12 cellular contexts compared by ENCODE assay signal in the genomic region with DNA sequence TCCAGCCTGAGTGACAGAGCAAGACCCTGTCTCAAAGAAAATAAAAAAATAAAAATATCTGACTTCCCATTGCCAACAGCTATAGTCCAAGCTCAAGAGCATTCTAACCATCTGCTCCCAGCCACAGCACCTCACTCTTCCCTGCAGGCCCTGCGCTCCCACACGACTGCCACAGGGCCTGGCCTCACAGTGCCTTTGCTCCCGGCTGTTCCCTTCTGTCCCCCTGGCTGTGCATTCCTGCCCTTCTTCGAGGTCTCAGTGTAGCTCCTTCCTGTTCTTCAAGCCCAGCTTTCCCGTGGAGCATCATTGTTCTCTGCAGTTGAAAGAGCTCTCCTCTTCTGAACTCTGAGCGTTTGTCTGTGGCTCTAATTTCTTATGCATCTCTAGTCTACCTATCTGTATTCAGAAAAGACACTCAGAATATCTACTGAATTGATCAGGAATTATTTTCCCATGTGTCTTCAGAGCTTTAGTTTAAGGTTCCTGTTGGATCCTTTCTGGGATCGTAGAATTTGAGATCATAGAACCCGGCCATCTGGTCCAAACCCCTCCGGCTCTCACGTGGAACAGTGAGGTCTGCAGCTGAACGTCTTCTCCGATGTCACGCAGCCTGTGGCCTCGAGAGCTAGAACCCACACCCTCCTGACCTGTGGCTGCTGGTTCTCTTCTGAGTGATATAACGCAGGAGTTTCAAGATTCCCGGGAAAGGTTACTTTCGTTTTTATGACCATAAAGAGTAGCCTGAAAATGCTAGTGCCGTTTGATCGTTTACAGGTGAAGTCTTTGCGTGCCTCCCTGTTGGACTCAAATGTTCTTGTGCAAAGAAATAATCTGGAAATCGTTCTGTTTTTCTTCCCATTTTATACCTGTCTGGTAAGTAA. TPM values are rescaled to one million over a fixed set of nuclear protein-coding genes. Genes with fewer than 3 reads are reported as not detected.
DNase-seq lines count a peak whose midpoint lies in the region; ATAC-seq, FAIRE-seq and TF ChIP-seq lines count a peak whose summit lies in the region.
"Had no signal": no experiment of that assay in that cellular context is flagged by ENCODE, and none has a peak within 500 bp of the region (broad histone marks: within the 10 kb centered on the region; RNA-seq: fewer than 3 reads in every experiment).

No MANE protein-coding gene starts in this region.

- peak overlapping the region; percentile 77; the same call in 1 of the 2 replicates for H3K4me2 ChIP-seq in PC-9
- H3K4me2 ChIP-seq in H1 (ENCODE audit: insufficient read depth in 1 of 2, low read depth in 2 of 2, low read length in 2 of 2), result no peak overlapping the region
- no peak overlapping the region for H3K4me2 ChIP-seq in trophoblast cell (ENCODE audit: low read length)

- H2BK12ac ChIP-seq in H1 (ENCODE audit: low read depth, low read length), result no peak overlapping the region; the same call in 1 of the 2 replicates
- peak overlapping the region; percentile 97 for H2BK12ac ChIP-seq in trophoblast cell (ENCODE audit: low read length)

- H3K79me2 ChIP-seq in PC-9 (ENCODE audit: low read depth) (no peaks in the 10 kb centered on the region), H1 (ENCODE audit: control insufficient read depth in 1 of 2, insufficient read depth in 2 of 2, low read length in 2 of 2) (no peaks in the 10 kb centered on the region), trophoblast cell (ENCODE audit: control insufficient read depth, insufficient read depth, low read length, poor library complexity) (peaks cover 2% of the 10 kb centered on the region)

- H3K27ac ChIP-seq in PC-9, result peak overlapping the region; percentile 82
- peak overlapping the region; percentile 35; the same call in 1 of the 2 replicates for H3K27ac ChIP-seq in H1 (ENCODE audit: low read depth, low read length)
- H3K27ac ChIP-seq in trophoblast cell (ENCODE audit: low read depth, low read length), result peak overlapping the region; percentile 48
- H3K27ac ChIP-seq: C4-2B, colonic mucosa had no signal

- POLR2A ChIA-PET in PC-9 (lab: Charles Lee; ENCODE audit: unreplicated experiment), result interaction anchor here (0.6 to 0.7 kb wide), 3 partner anchors 112 to 1056 kb away, joined by 3 read pairs; a partner anchor contains a TSS
- POLR2A ChIA-PET in H1 (lab: Charles Lee; ENCODE audit: partially characterized antibody), result interaction anchor here (1.2 to 1.9 kb wide), 4 partner anchors 35 to 111 kb away, joined by 3 to 5 read pairs (median 4); no protein-coding TSS in a partner anchor

- BruUV-seq in PC-9 (replicated peaks; lab: Mats Ljungman, UMichigan), result no TSS peak

- TF ChIP-seq EP300 in H1 (IDR thresholded peaks at IDR 0.05; ENCODE audit: borderline replicate concordance in 1 of 2, low read depth in 2 of 2, low read length in 2 of 2), result no peak

- H2AFZ ChIP-seq in PC-9, result no peak overlapping the region
- H2AFZ ChIP-seq in H1 (ENCODE audit: low read length), result no peak overlapping the region
- no peak overlapping the region for H2AFZ ChIP-seq in trophoblast cell (ENCODE audit: insufficient read depth, low read length, poor library complexity)

- no peak for TF ChIP-seq RAD21 in H1 (IDR thresholded peaks at IDR 0.05 in 1 of 2, conservative IDR thresholded peaks at IDR 0.05 in 1 of 2; ENCODE audit: low read depth in 2 of 2, low read length in 2 of 2)

- no peaks in the 10 kb centered on the region for H4K20me1 ChIP-seq in PC-9 (ENCODE audit: insufficient read depth)
- H4K20me1 ChIP-seq in H1 (replicated peaks in 1 of 2; ENCODE audit: control insufficient read depth in 1 of 2, insufficient read depth in 2 of 2, low read length in 2 of 2), result no peaks in the 10 kb centered on the region

- no peaks in the 10 kb centered on the region for H3K27me3 ChIP-seq in PC-9 (ENCODE audit: insufficient read depth, low read depth)
- H3K27me3 ChIP-seq in H1 (replicated peaks in 1 of 4; ENCODE audit: control insufficient read depth in 3 of 4, extremely low read depth in 1 of 4, insufficient read depth in 3 of 4, low read length in 3 of 4), result no peaks in the 10 kb centered on the region
- H3K27me3 ChIP-seq in trophoblast cell (ENCODE audit: insufficient read depth, low read length), result no peaks in the 10 kb centered on the region
- H3K27me3 ChIP-seq: colonic mucosa had no signal

- H3K36me3 ChIP-seq in PC-9 (ENCODE audit: low read depth) (no peaks in the 10 kb centered on the region), H1 (ENCODE audit: control insufficient read depth in 2 of 4, insufficient read depth in 4 of 4, low read length in 3 of 4) (no peaks in the 10 kb centered on the region), trophoblast cell (ENCODE audit: control insufficient read depth in 1 of 2, insufficient read depth in 2 of 2, low read length in 2 of 2) (peaks cover 16 to 21% of the 10 kb centered on the region in 2 experiments)

- H3K9ac ChIP-seq in H1 (replicated peaks in 1 of 4; ENCODE audit: extremely low read depth in 1 of 4, low read depth in 3 of 4, low read length in 3 of 4), result no peak overlapping the region; a peak in 1 of 7 replicates
- no peak overlapping the region for H3K9ac ChIP-seq in trophoblast cell (ENCODE audit: low read length)

- H2BK120ac ChIP-seq in H1 (replicated peaks; ENCODE audit: low read depth, low read length) (no peak overlapping the region), trophoblast cell (ENCODE audit: insufficient read depth, low read length, poor library complexity) (peak overlapping the region; percentile 79)

- no peaks in the 10 kb centered on the region for H3K79me1 ChIP-seq in H1 (ENCODE audit: low read depth, low read length)
- H3K79me1 ChIP-seq in trophoblast cell (ENCODE audit: low read length), result peaks cover 28% of the 10 kb centered on the region

- 0 out of 2 replicates have a peak overlapping the region, but pooled peaks have one; percentile 37 for H2BK15ac ChIP-seq in H1 (ENCODE audit: low read length)

- TF ChIP-seq POLR2A in H1 (IDR thresholded peaks at IDR 0.05; ENCODE audit: control extremely low read depth in 1 of 2, low read depth in 2 of 2, low read length in 2 of 2), result no peak
- TF ChIP-seq POLR2A in H54 (IDR thresholded peaks at IDR 0.05; ENCODE audit: low read depth, low read length), result no peak

- H3K4me3 ChIP-seq in PC-9, result no peak overlapping the region
- no peak overlapping the region for H3K4me3 ChIP-seq in H1 (ENCODE audit: extremely low read depth in 1 of 4, insufficient read depth in 2 of 4, low read depth in 3 of 4, low read length in 4 of 4)
- H3K4me3 ChIP-seq in trophoblast cell (ENCODE audit: low read depth, low read length), result no peak overlapping the region
- H3K4me3 ChIP-seq: colonic mucosa had no signal

- no peaks in the 10 kb centered on the region for H3K23me2 ChIP-seq in H1 (ENCODE audit: low read depth, low read length)

- peaks cover 12% of the 10 kb centered on the region for H3F3A ChIP-seq in PC-9 (ENCODE audit: insufficient read depth, low read depth)

- no peak overlapping the region for H3K56ac ChIP-seq in H1 (replicated peaks; ENCODE audit: insufficient read length, low read depth, low read length)

- no peak overlapping the region for H3K4ac ChIP-seq in H1 (replicated peaks; ENCODE audit: insufficient read length, low read depth, low read length)
- H3K4ac ChIP-seq in trophoblast cell (ENCODE audit: low read depth, low read length), result peak overlapping the region; percentile 30

- DNase-seq in ELF-1 (ENCODE audit: low read depth, low spot score) (peak; percentile 75), PC-9 (no peak), H1 (ENCODE audit: low read depth in 1 of 2, low spot score in 2 of 2) (no peak), trophoblast cell (peak; percentile 50 to 60), H54 (ENCODE audit: insufficient read length, low spot score) (no peak), NCI-H2171 treated with DMSO at 0.1 percent for 48 hours (lab: John Stamatoyannopoulos, UW) (no peak), SKM-1 treated with dmso at 0.1 percent for 144 hours (lab: John Stamatoyannopoulos, UW; ENCODE audit: unreplicated experiment) (no peak)
- DNase-seq: colonic mucosa, left colon, NCI-H1930 had no signal

- FAIRE-seq in H1 (lab: Jason Lieb, UNC) (no peak), H54 (lab: Jason Lieb, UNC) (no peak)

- no peak overlapping the region for H3K14ac ChIP-seq in H1 (ENCODE audit: insufficient read length)
- H3K14ac ChIP-seq in trophoblast cell (ENCODE audit: low read length), result peak overlapping the region; percentile 61

- H4K5ac ChIP-seq in H1 (ENCODE audit: insufficient read length, low read depth, low read length), result no peak overlapping the region

- H4K91ac ChIP-seq in H1 (replicated peaks; ENCODE audit: insufficient read length, low read length) (no peak overlapping the region), trophoblast cell (ENCODE audit: low read depth, low read length) (peak overlapping the region; percentile 77)

- no peak for TF ChIP-seq CTCF in PC-9 (conservative IDR thresholded peaks at IDR 0.05)
- no peak for TF ChIP-seq CTCF in H1 (IDR thresholded peaks at IDR 0.05; ENCODE audit: control extremely low read depth in 1 of 3, insufficient read depth in 1 of 3, low read depth in 1 of 3, low read length in 3 of 3)

- H3K4me1 ChIP-seq in PC-9 (replicated peaks; ENCODE audit: insufficient read depth), result peaks cover 49% of the 10 kb centered on the region
- peaks cover 0 to 2% (median 0%) of the 10 kb centered on the region in 4 experiments; a peak in 1 of 7 replicates for H3K4me1 ChIP-seq in H1 (replicated peaks in 1 of 4; ENCODE audit: control insufficient read depth in 3 of 4, insufficient read depth in 4 of 4, low read length in 3 of 4)
- peaks cover 27 to 33% of the 10 kb centered on the region in 2 experiments for H3K4me1 ChIP-seq in trophoblast cell (ENCODE audit: control insufficient read depth in 1 of 2, insufficient read depth in 2 of 2, low read length in 2 of 2)
- H3K4me1 ChIP-seq: colonic mucosa had no signal

- H2AK5ac ChIP-seq in H1 (ENCODE audit: low read depth, low read length) (no peak overlapping the region), trophoblast cell (ENCODE audit: low read length) (peak overlapping the region; percentile 96)

- H2BK5ac ChIP-seq in H1 (ENCODE audit: low read depth, low read length) (no peak overlapping the region), trophoblast cell (ENCODE audit: low read depth, low read length, poor library complexity) (peak overlapping the region; percentile 85)

- H4K8ac ChIP-seq in H1 (ENCODE audit: extremely low read depth, insufficient read depth, low read length) (no peak overlapping the region), trophoblast cell (ENCODE audit: low read depth, low read length) (peak overlapping the region; percentile 15)

- H3K23ac ChIP-seq in H1 (ENCODE audit: insufficient read length) (no peak overlapping the region), trophoblast cell (ENCODE audit: low read length) (no peak overlapping the region)

- no peaks in the 10 kb centered on the region for H3K9me2 ChIP-seq in PC-9 (ENCODE audit: insufficient read depth)

- H3K18ac ChIP-seq in H1 (ENCODE audit: extremely low read depth, low read length) (no peak overlapping the region), trophoblast cell (ENCODE audit: low read length) (peak overlapping the region; percentile 51)

- ATAC-seq in GM21723 (IDR thresholded peaks at IDR 0.05; ENCODE audit: unreplicated experiment), result no peak

- CTCF ChIA-PET in PC-9 (lab: Charles Lee) (interaction anchor here (0.5 to 0.7 kb wide), 4 partner anchors 50 to 660 kb away, joined by 3 to 8 read pairs (median 4); no protein-coding TSS in a partner anchor), H1 (lab: Charles Lee; ENCODE audit: partially characterized antibody) (interaction anchor here (0.6 to 4.8 kb wide), 33 partner anchors 9 to 204 kb away, joined by 3 to 107 read pairs (median 5); a partner anchor contains a TSS)

- no peak overlapping the region for H4K12ac ChIP-seq in trophoblast cell (ENCODE audit: low read depth, low read length)

- WGBS in H1 (ENCODE audit: extremely low coverage in 1 of 2, insufficient coverage in 1 of 2, insufficient read length in 1 of 2, insufficient replicate concordance in 2 of 2, low coverage in 1 of 2, low lambda C conversion rate in 2 of 2, missing lambda C conversion rate in 1 of 2), 2 experiments, result 84% methylated on average over 21 of the region's 21 CpGs; no CpG with 5 or more reads in 1 of the 2 experiments
- no CpG with 5 or more reads among the region's 21 CpGs for WGBS in trophoblast cell (ENCODE audit: extremely low coverage, insufficient coverage, insufficient read length)

- H3K9me3 ChIP-seq in PC-9 (ENCODE audit: insufficient read depth, low read depth), result no peaks in the 10 kb centered on the region
- H3K9me3 ChIP-seq in H1 (ENCODE audit: insufficient read depth in 2 of 2, low read depth in 1 of 2, low read length in 1 of 2), result no peaks in the 10 kb centered on the region
- no peaks in the 10 kb centered on the region for H3K9me3 ChIP-seq in trophoblast cell (ENCODE audit: insufficient read depth, low read depth, low read length)
- H3K9me3 ChIP-seq: colonic mucosa had no signal

- intact Hi-C loops in PC-9 (cut with micrococcal nuclease; ENCODE audit: unreplicated experiment), result loop anchor here (1.0 kb wide), 1 partner anchor 23 kb away; no protein-coding TSS in a partner anchor

- no peak overlapping the region for H2BK20ac ChIP-seq in H1 (ENCODE audit: low read length)

RNA-seq across cellular contexts. Expression of a gene that starts 54.4 kb away (rescaled TPM):
- total RNA-seq in PC-9 (2021), result 14.7 and 15.1 TPM in 2 replicates
- total RNA-seq in H1 (2021; fragmentation: NEBNext Ultra II Directional; extraction: Animal tissue kit (Norgen Biotek cat#: 25700)), result 9.9 and 10.6 TPM in 2 replicates
- 2.8 and 4.1 TPM in 2 replicates for polyA plus RNA-seq in H1 (2011; rRNA removed)
- 3.5 TPM for polyA plus RNA-seq in H1 (2011; cell fraction: cytosol; rRNA removed)
- polyA plus RNA-seq in H1 (2011; cell fraction: nucleus; rRNA removed), result 5.0 TPM
- polyA plus RNA-seq in H1 (2012, experiment 1 of 2), result 2.8 to 8.3 TPM (median 4.5 TPM) in 4 replicates
- 1.6 TPM for polyA plus RNA-seq in H1 (2012, experiment 2 of 2)
- polyA plus RNA-seq in H1 (2013, experiment 1 of 2), result 3.4 TPM
- polyA plus RNA-seq in H1 (2013, experiment 2 of 2), result 2.8 TPM
- polyA minus RNA-seq in H1 (2011; rRNA and poly(A)+ RNA removed), result 7.5 and 8.2 TPM in 2 replicates
- polyA minus RNA-seq in H1 (2011; cell fraction: cytosol; rRNA and poly(A)+ RNA removed), result 8.1 TPM
- 6.9 TPM for polyA minus RNA-seq in H1 (2011; cell fraction: nucleus; rRNA and poly(A)+ RNA removed)
- 26.7 and 27.3 TPM in 2 replicates for polyA plus RNA-seq in trophoblast cell (2013)

Comparison
In these comparisons a context has a peak if more than half of its experiments do, and no peak if none do; other contexts are left out.
1. DNase-seq: peak in ELF-1 (single experiment) and trophoblast cell (2 of 2); none in PC-9 (0 of 2), H1 (0 of 2), H54 (single experiment), NCI-H2171 treated with DMSO at 0.1 percent for 48 hours (single experiment) and SKM-1 treated with dmso at 0.1 percent for 144 hours (single experiment).
2. Peak in every context shown above with its lines, with median percentiles within 50 percentile points of each other: H3K27ac ChIP-seq.